1 cellular context compared by ENCODE assay signal in genomic region chr20:23902396-23902795, GRCh38.
TF ChIP-seq lines count a peak whose summit lies in the region.
"Not testable (repeated sequence)": the region's sequence is repeated elsewhere in the genome, so short reads cannot be mapped to it uniquely, and the experiment has no call there.

No MANE protein-coding gene starts in this region.

TF ChIP-seq in HepG2, 621 proteins besides CTCF, POLR2A, EP300 and RAD21:
- TF ChIP-seq ZNF281 (CRISPR knock-in tag; IDR thresholded peaks at IDR 0.05; ENCODE audit: borderline replicate concordance) = peak; percentile 84
- TF ChIP-seq ZNF891 (CRISPR knock-in tag; IDR thresholded peaks at IDR 0.05) = peak; percentile 51; the same call in 1 of the 2 replicates
- TF ChIP-seq FOXA1 (IDR thresholded peaks at IDR 0.05) = not testable (repeated sequence)
- peak; percentile 70 for TF ChIP-seq FOXA1 (CRISPR knock-in tag; IDR thresholded peaks at IDR 0.05)
